In the genomic region with DNA sequence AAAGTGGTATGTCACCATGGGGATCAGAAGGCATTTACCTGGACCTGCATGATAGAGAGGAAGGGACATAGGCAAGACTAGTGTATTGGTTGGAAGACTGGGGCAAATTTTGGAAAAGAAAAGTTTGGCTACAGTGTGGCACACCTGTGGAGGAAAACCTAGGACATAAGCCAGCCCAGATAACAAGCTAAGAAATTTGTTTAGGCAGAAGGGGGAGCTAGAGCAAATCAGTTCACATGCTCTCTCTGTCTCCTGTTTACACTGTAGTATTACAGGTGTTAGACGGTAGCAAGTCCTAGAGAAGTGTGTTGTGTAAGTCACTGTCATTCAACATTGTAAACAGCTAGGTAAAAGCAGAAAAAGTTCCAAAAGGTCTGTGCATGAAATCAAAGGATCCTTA, we compare ENCODE assay signal across 11 cellular contexts. TPM values are rescaled to one million over a fixed set of nuclear protein-coding genes. Genes with fewer than 3 reads are reported as not detected.
DNase-seq lines count a peak whose midpoint lies in the region; ATAC-seq and TF ChIP-seq lines count a peak whose summit lies in the region.
"Had no signal": no experiment of that assay in that cellular context is flagged by ENCODE, and none has a peak within 500 bp of the region (broad histone marks: within the 10 kb centered on the region; RNA-seq: fewer than 3 reads in every experiment).

No MANE protein-coding gene starts in this region.

- H3K4me1 Mint-ChIP-seq in activated T-cell treated with anti-CD3 and anti-CD28 coated beads, Interleukin-2, amount 50 U/mL, for 72 hours (ENCODE audit: low read depth), result no peaks in the 10 kb centered on the region

- H3K4me3 ChIP-seq in epithelial cell of esophagus (ENCODE audit: low read length), result no peak overlapping the region

- H3K27ac Mint-ChIP-seq in activated T-cell treated with anti-CD3 and anti-CD28 coated beads, Interleukin-2, amount 50 U/mL, for 72 hours, result no peak overlapping the region
- H3K27ac Mint-ChIP-seq: T-helper 1 cell treated with Interleukin-12 subunit alpha and Interleukin-12 subunit beta and Interleukin-4 antibody, amounts not matched to agents 30 μg/mL and 1 μg/mL, for 36 hours had no signal

- H3K9me3 Mint-ChIP-seq in activated T-cell treated with anti-CD3 and anti-CD28 coated beads, Interleukin-2, amount 50 U/mL, for 72 hours, result no peaks in the 10 kb centered on the region
- H3K9me3 Mint-ChIP-seq: T-helper 1 cell treated with Interleukin-12 subunit alpha and Interleukin-12 subunit beta and Interleukin-4 antibody, amounts not matched to agents 30 μg/mL and 1 μg/mL, for 36 hours had no signal

- ATAC-seq in activated T-cell treated with anti-CD3 and anti-CD28 coated beads, Interleukin-2, amount 50 U/mL, for 72 hours (replicated peaks in 1 of 2), result no peak
- ATAC-seq in HG03442 (IDR thresholded peaks at IDR 0.05; ENCODE audit: unreplicated experiment), result no peak

- H3K4me3 Mint-ChIP-seq in activated T-cell treated with anti-CD3 and anti-CD28 coated beads, Interleukin-2, amount 50 U/mL, for 72 hours, result no peak overlapping the region
- H3K4me3 Mint-ChIP-seq: T-helper 1 cell treated with Interleukin-12 subunit alpha and Interleukin-12 subunit beta and Interleukin-4 antibody, amounts not matched to agents 30 μg/mL and 1 μg/mL, for 36 hours had no signal

- TF ChIP-seq CTCF in epithelial cell of esophagus (IDR thresholded peaks at IDR 0.05; ENCODE audit: insufficient read depth, low read depth, low read length, missing control alignments), result peak; percentile 63

- DNase-seq in NCI-H510A treated with DMSO at 0.1 percent for 48 hours (lab: John Stamatoyannopoulos, UW), result peak; percentile 5
- no peak for DNase-seq in NCI-H510A (lab: John Stamatoyannopoulos, UW)
- DNase-seq in NCI-H69 (lab: John Stamatoyannopoulos, UW), result peak; percentile 42
- DNase-seq in epithelial cell of esophagus (ENCODE audit: low read depth), result peak; percentile 59
- peak; percentile 47 for DNase-seq in renal cortical epithelial cell (ENCODE audit: low read depth)
- DNase-seq in activated T-cell treated with anti-CD3 and anti-CD28 coated beads, Interleukin-2, amount 50 U/mL, for 72 hours, result no peak
- DNase-seq in hippocampal formation (lab: John Stamatoyannopoulos, UW), result no peak
- DNase-seq: activated CD8-positive, alpha-beta memory T cell treated with anti-CD3 and anti-CD28 coated beads, Interleukin-2, amount 50 U/mL, for 4 hours; NCI-H1436 had no signal

- no peaks in the 10 kb centered on the region for H3K36me3 Mint-ChIP-seq in activated T-cell treated with anti-CD3 and anti-CD28 coated beads, Interleukin-2, amount 50 U/mL, for 72 hours (ENCODE audit: insufficient read depth in 2 of 2)

- H3K27me3 Mint-ChIP-seq in activated T-cell treated with anti-CD3 and anti-CD28 coated beads, Interleukin-2, amount 50 U/mL, for 72 hours (ENCODE audit: low read depth), result peaks cover 27% of the 10 kb centered on the region

RNA-seq across cellular contexts. Expression of a gene that starts 11.9 kb away (rescaled TPM):
- total RNA-seq in renal cortical epithelial cell, result 23.1 and 26.8 TPM in 2 replicates
- total RNA-seq in activated T-cell treated with anti-CD3 and anti-CD28 coated beads, Interleukin-2, amount 50 U/mL, for 72 hours, result 1 to 10 TPM in 1 of 2 donors, under 1 TPM in 1; 0.56 to 2.6 TPM

Comparison
In these comparisons a context has a peak if more than half of its experiments do, and no peak if none do; other contexts are left out.
1. DNase-seq: peak in NCI-H510A treated with DMSO at 0.1 percent for 48 hours (single experiment), NCI-H69 (single experiment), epithelial cell of esophagus (single experiment) and renal cortical epithelial cell (single experiment); none in NCI-H510A (single experiment), activated T-cell treated with anti-CD3 and anti-CD28 coated beads, Interleukin-2, amount 50 U/mL, for 72 hours (0 of 2) and hippocampal formation (0 of 2).